1 cellular context compared by ENCODE assay signal in the genomic region with DNA sequence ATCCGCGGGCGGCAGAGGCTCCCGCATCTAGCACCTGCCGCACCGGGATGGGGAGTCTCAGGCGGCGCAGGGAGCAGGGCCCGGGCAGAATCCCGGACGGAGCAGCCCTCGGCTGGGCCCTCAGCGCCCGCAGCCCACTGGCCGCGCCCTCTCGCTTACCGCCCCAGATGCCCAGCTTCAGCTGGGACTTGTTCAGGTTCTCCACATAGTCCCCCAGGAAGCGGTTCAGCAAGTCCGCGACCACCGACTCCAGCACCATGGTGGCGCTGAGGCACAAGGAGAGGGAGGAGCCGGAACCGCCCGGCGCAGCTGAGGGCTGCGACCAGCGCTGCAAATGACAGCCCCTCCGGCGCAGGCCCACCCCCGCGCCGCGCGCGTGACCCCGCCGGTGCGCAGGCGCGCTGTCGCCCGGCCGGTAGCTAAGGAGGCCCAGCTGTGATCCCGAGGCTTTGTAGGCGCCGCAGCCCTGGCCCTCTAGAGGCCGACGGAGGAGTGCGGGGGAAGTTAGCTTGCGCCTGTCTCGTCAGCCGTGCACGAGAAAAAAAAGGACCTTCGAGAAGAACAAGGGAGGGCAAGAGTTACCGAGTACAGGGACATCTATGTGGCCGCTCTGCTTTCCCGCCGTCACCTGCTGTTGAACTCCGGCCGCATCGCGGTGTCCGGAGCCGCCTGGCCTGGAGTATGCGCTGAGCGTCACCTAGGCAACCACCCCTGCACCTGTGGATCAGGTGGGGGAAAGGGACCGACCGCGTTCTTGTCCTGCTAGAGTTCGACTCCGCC.
TF ChIP-seq lines count a peak whose summit lies in the region.

A gene with protein sequence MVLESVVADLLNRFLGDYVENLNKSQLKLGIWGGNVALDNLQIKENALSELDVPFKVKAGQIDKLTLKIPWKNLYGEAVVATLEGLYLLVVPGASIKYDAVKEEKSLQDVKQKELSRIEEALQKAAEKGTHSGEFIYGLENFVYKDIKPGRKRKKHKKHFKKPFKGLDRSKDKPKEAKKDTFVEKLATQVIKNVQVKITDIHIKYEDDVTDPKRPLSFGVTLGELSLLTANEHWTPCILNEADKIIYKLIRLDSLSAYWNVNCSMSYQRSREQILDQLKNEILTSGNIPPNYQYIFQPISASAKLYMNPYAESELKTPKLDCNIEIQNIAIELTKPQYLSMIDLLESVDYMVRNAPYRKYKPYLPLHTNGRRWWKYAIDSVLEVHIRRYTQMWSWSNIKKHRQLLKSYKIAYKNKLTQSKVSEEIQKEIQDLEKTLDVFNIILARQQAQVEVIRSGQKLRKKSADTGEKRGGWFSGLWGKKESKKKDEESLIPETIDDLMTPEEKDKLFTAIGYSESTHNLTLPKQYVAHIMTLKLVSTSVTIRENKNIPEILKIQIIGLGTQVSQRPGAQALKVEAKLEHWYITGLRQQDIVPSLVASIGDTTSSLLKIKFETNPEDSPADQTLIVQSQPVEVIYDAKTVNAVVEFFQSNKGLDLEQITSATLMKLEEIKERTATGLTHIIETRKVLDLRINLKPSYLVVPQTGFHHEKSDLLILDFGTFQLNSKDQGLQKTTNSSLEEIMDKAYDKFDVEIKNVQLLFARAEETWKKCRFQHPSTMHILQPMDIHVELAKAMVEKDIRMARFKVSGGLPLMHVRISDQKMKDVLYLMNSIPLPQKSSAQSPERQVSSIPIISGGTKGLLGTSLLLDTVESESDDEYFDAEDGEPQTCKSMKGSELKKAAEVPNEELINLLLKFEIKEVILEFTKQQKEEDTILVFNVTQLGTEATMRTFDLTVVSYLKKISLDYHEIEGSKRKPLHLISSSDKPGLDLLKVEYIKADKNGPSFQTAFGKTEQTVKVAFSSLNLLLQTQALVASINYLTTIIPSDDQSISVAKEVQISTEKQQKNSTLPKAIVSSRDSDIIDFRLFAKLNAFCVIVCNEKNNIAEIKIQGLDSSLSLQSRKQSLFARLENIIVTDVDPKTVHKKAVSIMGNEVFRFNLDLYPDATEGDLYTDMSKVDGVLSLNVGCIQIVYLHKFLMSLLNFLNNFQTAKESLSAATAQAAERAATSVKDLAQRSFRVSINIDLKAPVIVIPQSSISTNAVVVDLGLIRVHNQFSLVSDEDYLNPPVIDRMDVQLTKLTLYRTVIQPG (N-terminal part only) (minus strand): TSS at position 332 of the 780 bp plus-strand sequence. CDS start 73 bp downstream, at position 259.

TF ChIP-seq in HepG2, 621 proteins besides CTCF, POLR2A, EP300 and RAD21 (continued from another document and continues in another):
- 0 out of 2 replicates have a peak, but pooled peaks have one; percentile 23 for TF ChIP-seq ZMYM2 (CRISPR knock-in tag; IDR thresholded peaks at IDR 0.05)
- peak; percentile 79 for TF ChIP-seq TBX2 (CRISPR knock-in tag; IDR thresholded peaks at IDR 0.05; ENCODE audit: borderline replicate concordance)
- 0 out of 2 replicates have a peak, but pooled peaks have one; percentile 48 for TF ChIP-seq TSC22D2 (CRISPR knock-in tag; IDR thresholded peaks at IDR 0.05; ENCODE audit: borderline replicate concordance)
- 0 out of 2 replicates have a peak, but pooled peaks have one; percentile 48 for TF ChIP-seq RXRB (CRISPR knock-in tag; IDR thresholded peaks at IDR 0.05; ENCODE audit: borderline replicate concordance)
- TF ChIP-seq ZNF652 (CRISPR knock-in tag; IDR thresholded peaks at IDR 0.05; ENCODE audit: borderline replicate concordance, low read depth) = peak; percentile 52; the same call in 1 of the 2 replicates
- peak; percentile 98 for TF ChIP-seq ZNF687 (CRISPR knock-in tag; IDR thresholded peaks at IDR 0.05)
- peak; percentile 66; the same call in 1 of the 2 replicates for TF ChIP-seq ZBTB38 (CRISPR knock-in tag; IDR thresholded peaks at IDR 0.05)
- TF ChIP-seq ZNF770 (CRISPR knock-in tag; IDR thresholded peaks at IDR 0.05) = peak; percentile 84
- TF ChIP-seq ZBTB33 (CRISPR knock-in tag; IDR thresholded peaks at IDR 0.05) = no peak
- TF ChIP-seq ZBTB26 (CRISPR knock-in tag; IDR thresholded peaks at IDR 0.05; ENCODE audit: borderline replicate concordance) = no peak; the same call in 1 of the 2 replicates
- no peak for TF ChIP-seq NFYB (CRISPR knock-in tag; IDR thresholded peaks at IDR 0.05)
- no peak for TF ChIP-seq ZNF776 (CRISPR knock-in tag; IDR thresholded peaks at IDR 0.05)
- peak; percentile 95 for TF ChIP-seq ZMYM4 (CRISPR knock-in tag; IDR thresholded peaks at IDR 0.05)
- TF ChIP-seq, protein P1, sequence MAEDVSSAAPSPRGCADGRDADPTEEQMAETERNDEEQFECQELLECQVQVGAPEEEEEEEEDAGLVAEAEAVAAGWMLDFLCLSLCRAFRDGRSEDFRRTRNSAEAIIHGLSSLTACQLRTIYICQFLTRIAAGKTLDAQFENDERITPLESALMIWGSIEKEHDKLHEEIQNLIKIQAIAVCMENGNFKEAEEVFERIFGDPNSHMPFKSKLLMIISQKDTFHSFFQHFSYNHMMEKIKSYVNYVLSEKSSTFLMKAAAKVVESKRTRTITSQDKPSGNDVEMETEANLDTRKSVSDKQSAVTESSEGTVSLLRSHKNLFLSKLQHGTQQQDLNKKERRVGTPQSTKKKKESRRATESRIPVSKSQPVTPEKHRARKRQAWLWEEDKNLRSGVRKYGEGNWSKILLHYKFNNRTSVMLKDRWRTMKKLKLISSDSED (CRISPR knock-in tag; IDR thresholded peaks at IDR 0.05) = no peak; the same call in 1 of the 2 replicates
- 0 out of 2 replicates have a peak, but pooled peaks have one; percentile 29 for TF ChIP-seq ZKSCAN8 (CRISPR knock-in tag; IDR thresholded peaks at IDR 0.05; ENCODE audit: borderline replicate concordance)
- TF ChIP-seq RORA (CRISPR knock-in tag; IDR thresholded peaks at IDR 0.05) = no peak
- peak; percentile 43; the same call in 1 of the 2 replicates for TF ChIP-seq NFYC (CRISPR knock-in tag; IDR thresholded peaks at IDR 0.05)
- TF ChIP-seq HES4 (CRISPR knock-in tag; IDR thresholded peaks at IDR 0.05; ENCODE audit: borderline replicate concordance) = no peak; the same call in 1 of the 2 replicates
- no peak for TF ChIP-seq ZNF251 (CRISPR knock-in tag; IDR thresholded peaks at IDR 0.05)
- TF ChIP-seq ZNF615 (CRISPR knock-in tag; IDR thresholded peaks at IDR 0.05; ENCODE audit: borderline replicate concordance) = no peak
- no peak for TF ChIP-seq ZNF629 (CRISPR knock-in tag; conservative IDR thresholded peaks at IDR 0.05)
- no peak for TF ChIP-seq ZSCAN5A (CRISPR knock-in tag; IDR thresholded peaks at IDR 0.05; ENCODE audit: borderline replicate concordance)
- peak; percentile 68; the same call in 1 of the 2 replicates for TF ChIP-seq MED1 (CRISPR knock-in tag; IDR thresholded peaks at IDR 0.05)
- TF ChIP-seq CENPX (CRISPR knock-in tag; IDR thresholded peaks at IDR 0.05) = no peak
- TF ChIP-seq EHMT2 (IDR thresholded peaks at IDR 0.05; ENCODE audit: borderline replicate concordance, low read depth, low read length) = no peak
- TF ChIP-seq ZKSCAN5 (CRISPR knock-in tag; IDR thresholded peaks at IDR 0.05) = no peak
- no peak for TF ChIP-seq MTA3 (CRISPR knock-in tag; IDR thresholded peaks at IDR 0.05)
- TF ChIP-seq ZNF234 (CRISPR knock-in tag; conservative IDR thresholded peaks at IDR 0.05) = no peak
- no peak for TF ChIP-seq CREB1 (IDR thresholded peaks at IDR 0.05)
- TF ChIP-seq CREB1 (CRISPR knock-in tag; IDR thresholded peaks at IDR 0.05) = no peak
- TF ChIP-seq FOXC1 (CRISPR knock-in tag; IDR thresholded peaks at IDR 0.05; ENCODE audit: borderline replicate concordance) = peak; percentile 88
- no peak for TF ChIP-seq HIC2 (CRISPR knock-in tag; IDR thresholded peaks at IDR 0.05; ENCODE audit: low read depth)
- peak; percentile 78 for TF ChIP-seq GMEB1 (CRISPR knock-in tag; IDR thresholded peaks at IDR 0.05; ENCODE audit: borderline replicate concordance)
